14 cellular contexts compared by ENCODE assay signal in genomic region chr9:99239341-99240055, GRCh38. TPM values are rescaled to one million over a fixed set of nuclear protein-coding genes. Genes with fewer than 3 reads are reported as not detected.
DNase-seq lines count a peak whose midpoint lies in the region; ATAC-seq and TF ChIP-seq lines count a peak whose summit lies in the region.
"Had no signal": no experiment of that assay in that cellular context is flagged by ENCODE, and none has a peak within 500 bp of the region (broad histone marks: within the 10 kb centered on the region; RNA-seq: fewer than 3 reads in every experiment).

No MANE protein-coding gene starts in this region.

- H3K4me1 ChIP-seq in SJCRH30 (peaks cover 10% of the 10 kb centered on the region), osteoblast (ENCODE audit: insufficient read depth, low read length) (peaks cover 13% of the 10 kb centered on the region), esophagus squamous epithelium (no peaks in the 10 kb centered on the region)
- H3K4me1 ChIP-seq: thyroid gland had no signal

- H3K36me3 ChIP-seq in SJCRH30 (no peaks in the 10 kb centered on the region), osteoblast (ENCODE audit: insufficient read depth, low read length) (no peaks in the 10 kb centered on the region), esophagus squamous epithelium (peaks cover 0 to 22% (median 0%) of the 10 kb centered on the region in 3 donors)

- H3K4me3 ChIP-seq in SJCRH30 (no peak overlapping the region), fibroblast of mammary gland (ENCODE audit: control insufficient read depth, low read depth, low read length) (no peak overlapping the region), osteoblast (ENCODE audit: insufficient read depth, low read length) (no peak overlapping the region), esophagus squamous epithelium (no peak overlapping the region)
- H3K4me3 ChIP-seq: coronary artery, skin epidermis, thyroid gland had no signal

- no peak for TF ChIP-seq POLR2A in esophagus squamous epithelium (IDR thresholded peaks at IDR 0.05)

- H3K9me3 ChIP-seq in SJCRH30 (replicated peaks) (0 out of 2 replicates have a peak, but pooled peaks cover 2% of the 10 kb centered on the region), osteoblast (ENCODE audit: low read depth, low read length) (no peaks in the 10 kb centered on the region), esophagus squamous epithelium (no peaks in the 10 kb centered on the region)
- H3K9me3 ChIP-seq: thyroid gland had no signal

- H3K27ac ChIP-seq in SJCRH30 (no peak overlapping the region), osteoblast (ENCODE audit: low read depth, low read length) (peak overlapping the region; percentile 68), esophagus squamous epithelium (no peak overlapping the region)
- H3K27ac ChIP-seq: coronary artery, thyroid gland had no signal

- ATAC-seq in left colon, result no peak
- ATAC-seq: natural killer cell had no signal

- no peaks in the 10 kb centered on the region for H4K20me1 ChIP-seq in osteoblast (ENCODE audit: insufficient read depth, low read length)

- intact Hi-C loops in left colon (cut with DNase I, micrococcal nuclease) (no loop called here), esophagus squamous epithelium (cut with DNase I) (no loop called here)

- 63 to 72% methylated on average over 4 to 6 of the region's 6 CpGs for WGBS in esophagus squamous epithelium, 2 donors

- no peaks in the 10 kb centered on the region for H3K79me2 ChIP-seq in osteoblast (ENCODE audit: insufficient read depth, low read length)

- no peak overlapping the region for H2AFZ ChIP-seq in osteoblast (ENCODE audit: low read length)

- H3K4me2 ChIP-seq in osteoblast (ENCODE audit: insufficient read depth, low read length), result peak overlapping the region; percentile 5

- H3K27me3 ChIP-seq in SJCRH30 (no peaks in the 10 kb centered on the region), osteoblast (ENCODE audit: insufficient read depth, low read length) (no peaks in the 10 kb centered on the region), esophagus squamous epithelium (no peaks in the 10 kb centered on the region)
- H3K27me3 ChIP-seq: thyroid gland had no signal

- TF ChIP-seq CTCF in fibroblast of mammary gland (conservative IDR thresholded peaks at IDR 0.05; ENCODE audit: control insufficient read depth, insufficient read depth, low read depth, low read length) (no peak), osteoblast (IDR thresholded peaks at IDR 0.05; ENCODE audit: extremely low read depth, low read depth, low read length) (no peak), esophagus squamous epithelium (IDR thresholded peaks at IDR 0.05) (no peak)

- DNase-seq in EL (peak; percentile 65), SJCRH30 (peak; percentile 55 to 56), fibroblast of mammary gland (ENCODE audit: low read depth) (peak; percentile 75), osteoblast (ENCODE audit: insufficient read length, low spot score, missing footprints) (peak; percentile 85), left colon (no peak), esophagus squamous epithelium (lab: John Stamatoyannopoulos, UW) (no peak), NCI-H1694 (lab: John Stamatoyannopoulos, UW) (no peak), SW 1271 (lab: John Stamatoyannopoulos, UW) (no peak)
- DNase-seq: activated naive CD4-positive, alpha-beta T cell treated with anti-CD3 and anti-CD28 coated beads, Interleukin-2, amount 10 ng/mL, durations not matched to agents 7 days and 5 days; Karpas-422; natural killer cell; thyroid gland had no signal

RNA-seq across cellular contexts. Expression of gene SEC61B, which starts 17.4 kb away (rescaled TPM):
- 139 and 141 TPM in 2 replicates for total RNA-seq in SJCRH30 (2014; rRNA removed; shearing (Covaris generic))
- total RNA-seq in osteoblast (73.1 and 84.0 TPM in 2 replicates), left colon (100 to 1,000 TPM; 102 to 110 TPM), esophagus squamous epithelium (100 to 1,000 TPM in 2 of 4 donors, 10 to 100 TPM in 2; 78.8 to 143 (median 117) TPM)

RNA-seq across cellular contexts. Expression of gene ALG2, which starts 17.8 kb away (rescaled TPM):
- 38.4 and 38.7 TPM in 2 replicates for total RNA-seq in SJCRH30 (2014; rRNA removed; shearing (Covaris generic))
- total RNA-seq in osteoblast, result 45.1 and 51.8 TPM in 2 replicates
- 10 to 100 TPM; 28.5 to 34.2 TPM for total RNA-seq in left colon
- total RNA-seq in esophagus squamous epithelium, result 10 to 100 TPM; 19.2 to 28.4 (median 25.1) TPM

Comparison
In these comparisons a context has a peak if more than half of its experiments do, and no peak if none do; other contexts are left out.
1. DNase-seq: peak in EL (single experiment), SJCRH30 (2 of 2), fibroblast of mammary gland (single experiment) and osteoblast (single experiment); none in left colon (0 of 2), esophagus squamous epithelium (single experiment), NCI-H1694 (single experiment) and SW 1271 (0 of 2).